Comparison of ENCODE assay signal across 15 cellular contexts in genomic region chr2:176160251-176161040, GRCh38. TPM values are rescaled to one million over a fixed set of nuclear protein-coding genes. Genes with fewer than 3 reads are reported as not detected.
A peak's percentile ranks its signal among the peaks of the same experiment; 100 is the strongest.
DNase-seq lines count a peak whose midpoint lies in the region; ATAC-seq and TF ChIP-seq lines count a peak whose summit lies in the region.
"Had no signal": no experiment of that assay in that cellular context is flagged by ENCODE, and none has a peak within 500 bp of the region (broad histone marks: within the 10 kb centered on the region; RNA-seq: fewer than 3 reads in every experiment).

No MANE protein-coding gene starts in this region.

- H3K79me2 ChIP-seq in hepatocyte: no peaks in the 10 kb centered on the region

- H3K27me3 ChIP-seq in hepatocyte (peaks cover 100% of the 10 kb centered on the region), psoas muscle (ENCODE audit: insufficient read depth in 3 of 3, low read length in 2 of 3) (peaks cover 0 to 8% (median 7%) of the 10 kb centered on the region in 3 donors)

- peaks cover 30% of the 10 kb centered on the region for H3K4me1 ChIP-seq in hepatocyte (ENCODE audit: insufficient read depth)
- no peaks in the 10 kb centered on the region for H3K4me1 ChIP-seq in psoas muscle

- H3K36me3 ChIP-seq in hepatocyte (replicated peaks; ENCODE audit: insufficient read depth, low read depth): no peaks in the 10 kb centered on the region
- H3K36me3 ChIP-seq in psoas muscle (ENCODE audit: insufficient read depth in 1 of 2, low read depth in 1 of 2): peaks cover 0 to 6% of the 10 kb centered on the region in 2 donors

- H3K9me3 ChIP-seq in hepatocyte (ENCODE audit: low read depth) (no peaks in the 10 kb centered on the region), psoas muscle (no peaks in the 10 kb centered on the region)

- no peak for ATAC-seq in stimulated activated naive CD8-positive, alpha-beta T cell treated with anti-CD3 and anti-CD28 coated beads, Interleukin-15, amount 100 ng/mL, for 72 hours
- no peak for ATAC-seq in stimulated activated naive CD8-positive, alpha-beta T cell treated with anti-CD3 and anti-CD28 coated beads, Interleukin-15, Interleukin-2, amounts not matched to agents 100 U/mL and 50 U/mL, for 24 hours
- ATAC-seq in psoas muscle (peak in 1 of 4 donors; percentile 17), left colon (no peak), HG02678 (IDR thresholded peaks at IDR 0.05; ENCODE audit: unreplicated experiment) (no peak)

- peaks cover 65% of the 10 kb centered on the region for H3K4me1 Mint-ChIP-seq in stimulated activated naive CD8-positive, alpha-beta T cell treated with anti-CD3 and anti-CD28 coated beads, Interleukin-15, amount 100 ng/mL, for 72 hours
- peaks cover 19% of the 10 kb centered on the region for H3K4me1 Mint-ChIP-seq in osteocyte (ENCODE audit: unreplicated experiment)

- peak overlapping the region; percentile 35 for H2AFZ ChIP-seq in hepatocyte

- H4K20me1 ChIP-seq in hepatocyte (ENCODE audit: insufficient read depth, poor library complexity, severe bottlenecking): no peaks in the 10 kb centered on the region

- H3K27ac Mint-ChIP-seq in stimulated activated naive CD8-positive, alpha-beta T cell treated with anti-CD3 and anti-CD28 coated beads, Interleukin-15, amount 100 ng/mL, for 72 hours: peak overlapping the region in 1 of 2 donors; percentile 48
- H3K27ac Mint-ChIP-seq in osteocyte (ENCODE audit: unreplicated experiment): no peak overlapping the region

- no peak for TF ChIP-seq CTCF in hepatocyte (IDR thresholded peaks at IDR 0.05; ENCODE audit: poor library complexity)
- no peak for TF ChIP-seq CTCF in psoas muscle (IDR thresholded peaks at IDR 0.05)
- no peak for TF ChIP-seq CTCF in osteocyte (IDR thresholded peaks at IDR 0.05)

- 5% methylated on average over 33 of the region's 51 CpGs for WGBS in hepatocyte (ENCODE audit: low lambda C conversion rate, missing lambda C conversion rate)
- WGBS in psoas muscle, 3 donors: 51 to 62% (median 54%) methylated on average over 49 to 51 of the region's 51 CpGs

- peaks cover 100% of the 10 kb centered on the region for H3K27me3 Mint-ChIP-seq in stimulated activated naive CD8-positive, alpha-beta T cell treated with anti-CD3 and anti-CD28 coated beads, Interleukin-15, amount 100 ng/mL, for 72 hours
- H3K27me3 Mint-ChIP-seq in osteocyte (ENCODE audit: unreplicated experiment): peaks cover 84% of the 10 kb centered on the region

- no peak for DNase-seq in stimulated activated naive CD8-positive, alpha-beta T cell treated with anti-CD3 and anti-CD28 coated beads, Interleukin-15, amount 100 ng/mL, for 72 hours
- DNase-seq in stimulated activated naive CD8-positive, alpha-beta T cell treated with anti-CD3 and anti-CD28 coated beads, Interleukin-15, Interleukin-2, amounts not matched to agents 100 U/mL and 50 U/mL, for 24 hours: no peak
- no peak for DNase-seq in hepatocyte (ENCODE audit: low spot score)
- DNase-seq in psoas muscle: no peak
- no peak for DNase-seq in NCI-H1092 treated with DMSO at 0.1 percent for 48 hours (lab: John Stamatoyannopoulos, UW)
- DNase-seq in osteocyte (ENCODE audit: extremely low spot score, unreplicated experiment): no peak
- DNase-seq in left colon: no peak
- DNase-seq: activated T-cell treated with anti-CD3 and anti-CD28 coated beads, Interleukin-2, amount 50 U/mL, for 1 hour; AML-193; cortex of kidney; HCEC 1CT; NCI-H1417 had no signal

- H3K9me2 ChIP-seq in hepatocyte (replicated peaks; ENCODE audit: insufficient read depth): no peaks in the 10 kb centered on the region

- intact Hi-C loops in psoas muscle (cut with DNase I) (no loop called here), left colon (cut with DNase I, micrococcal nuclease) (no loop called here)

- H3K9me3 Mint-ChIP-seq in stimulated activated naive CD8-positive, alpha-beta T cell treated with anti-CD3 and anti-CD28 coated beads, Interleukin-15, amount 100 ng/mL, for 72 hours: no peaks in the 10 kb centered on the region
- H3K9me3 Mint-ChIP-seq in osteocyte (ENCODE audit: unreplicated experiment): peaks cover 3% of the 10 kb centered on the region

- H3K4me3 ChIP-seq in hepatocyte (no peak overlapping the region), psoas muscle (peak overlapping the region; percentile 48)

- peak overlapping the region; percentile 69 for H3K4me2 ChIP-seq in hepatocyte

- H3K36me3 Mint-ChIP-seq in osteocyte (ENCODE audit: unreplicated experiment): no peaks in the 10 kb centered on the region

- H3K27ac ChIP-seq in hepatocyte: no peak overlapping the region
- no peak overlapping the region for H3K27ac ChIP-seq in psoas muscle

- peak overlapping the region; percentile 39 to 53 for H3K4me3 Mint-ChIP-seq in stimulated activated naive CD8-positive, alpha-beta T cell treated with anti-CD3 and anti-CD28 coated beads, Interleukin-15, amount 100 ng/mL, for 72 hours
- no peak overlapping the region for H3K4me3 Mint-ChIP-seq in osteocyte (ENCODE audit: unreplicated experiment)

RNA-seq across cellular contexts. Expression of gene HOXD3, which starts 3.3 kb away (rescaled TPM):
- 0.13 and 0.20 TPM in 2 replicates for total RNA-seq in hepatocyte
- 0.41 TPM in 1 of 2 replicates, not detected in the other for polyA plus RNA-seq in hepatocyte
- total RNA-seq in psoas muscle: 1 to 10 TPM in 2 of 4 donors, under 1 TPM in 2; 0.71 to 3.8 (median 1.3) TPM
- polyA plus RNA-seq in psoas muscle: 1 to 10 TPM in 2 of 3 donors, under 1 TPM in 1; 0.64 to 1.9 (median 1.1) TPM
- not detected in 2 replicates for total RNA-seq in osteocyte
- 1 to 10 TPM; 3.8 to 9.5 TPM for total RNA-seq in left colon
- total RNA-seq: mononuclear cell, NCI-H460 had no signal

RNA-seq across cellular contexts. Expression of gene HOXD4, which starts 9.1 kb away (rescaled TPM):
- total RNA-seq in hepatocyte (0.40 and 0.70 TPM in 2 replicates), psoas muscle (1 to 10 TPM in 3 of 4 donors, under 1 TPM in 1; 0.26 to 4.1 (median 1.4) TPM), osteocyte (not detected in 2 replicates), left colon (1 to 10 TPM; 3.8 to 9.7 TPM)
- polyA plus RNA-seq in hepatocyte (0.13 TPM in 1 of 2 replicates, not detected in the other), psoas muscle (1 to 10 TPM; 1.1 to 1.4 (median 1.2) TPM)
- total RNA-seq: NCI-H460 had no signal

RNA-seq across cellular contexts. Expression of gene HOXD1, which starts 28.0 kb away (rescaled TPM):
- total RNA-seq in hepatocyte (not detected in 2 replicates), psoas muscle (under 1 TPM in 1 of 4 donors, not detected in 3; 0.12 TPM), osteocyte (not detected in 2 replicates), left colon (1 to 10 TPM; 3.5 to 6.9 TPM)
- polyA plus RNA-seq in hepatocyte (not detected in 2 replicates), psoas muscle (under 1 TPM; 0.14 to 0.79 (median 0.17) TPM)
- total RNA-seq: mononuclear cell, NCI-H460 had no signal

RNA-seq across cellular contexts. Expression of gene HOXD8, which starts 30.9 kb away (rescaled TPM):
- total RNA-seq in hepatocyte (1.3 TPM in 2 replicates), psoas muscle (10 to 100 TPM in 2 of 4 donors, 1 to 10 TPM in 2; 3.3 to 15.9 (median 9.1) TPM), osteocyte (not detected in 2 replicates), left colon (1 to 10 TPM; 6.2 to 9.8 TPM)
- polyA plus RNA-seq in hepatocyte (0.77 TPM in 1 of 2 replicates, not detected in the other), psoas muscle (10 to 100 TPM in 2 of 3 donors, 1 to 10 TPM in 1; 8.2 to 52.5 (median 12.9) TPM)
- total RNA-seq: mononuclear cell had no signal

RNA-seq across cellular contexts. Expression of gene HOXD9, which starts 37.9 kb away (rescaled TPM):
- total RNA-seq in hepatocyte (2.4 and 2.9 TPM in 2 replicates), psoas muscle (1 to 10 TPM in 2 of 4 donors, under 1 TPM in 2; 0.43 to 4.4 (median 2.4) TPM), osteocyte (not detected in 2 replicates), left colon (1 to 10 TPM; 1.4 to 5.8 TPM)
- polyA plus RNA-seq in hepatocyte (3.0 and 4.7 TPM in 2 replicates), psoas muscle (1 to 10 TPM; 1.4 to 4.1 (median 1.7) TPM)
- total RNA-seq: mononuclear cell, NCI-H460 had no signal
